24 cellular contexts compared by ENCODE assay signal in the genomic region with DNA sequence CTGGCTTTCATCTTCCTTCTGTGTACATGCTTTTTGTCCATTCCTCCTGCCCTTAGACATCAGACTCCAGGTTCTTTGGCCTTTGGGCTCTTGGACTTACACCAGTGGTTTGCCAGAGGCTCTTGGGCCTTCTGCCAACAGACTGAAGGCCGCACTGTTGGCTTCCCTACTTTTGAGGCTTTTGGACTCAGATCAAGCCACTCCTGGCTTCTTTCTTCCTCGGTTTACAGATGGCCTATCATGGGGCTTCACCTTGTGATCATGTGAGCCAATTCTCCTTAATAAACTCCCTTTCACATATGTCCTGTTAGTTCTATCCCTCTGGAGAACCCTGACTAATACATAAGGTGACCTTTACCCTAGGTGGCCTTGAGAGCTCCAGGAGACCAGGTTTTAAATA.
"Had no signal": no experiment of that assay in that cellular context is flagged by ENCODE, and none has a peak within 500 bp of the region (broad histone marks: within the 10 kb centered on the region; RNA-seq: fewer than 3 reads in every experiment).

No MANE protein-coding gene starts in this region.

- ATAC-seq: activated CD8-positive, alpha-beta memory T cell treated with anti-CD3 and anti-CD28 coated beads, Interleukin-2, amount 10 ng/mL, durations not matched to agents 7 days and 5 days; activated T-helper 17 cell treated with anti-CD3 and anti-CD28 coated beads, Interleukin-2, amount 50 U/mL, for 72 hours; gastrocnemius medialis; heart left ventricle; naive thymus-derived CD8-positive, alpha-beta T cell; stimulated activated naive CD8-positive, alpha-beta T cell treated with anti-CD3 and anti-CD28 coated beads, Interleukin-15, Interleukin-2, amounts not matched to agents 100 U/mL and 50 U/mL, for 24 hours had no signal

- DNase-seq: activated CD4-positive, alpha-beta memory T cell treated with anti-CD3 and anti-CD28 coated beads, Interleukin-2, amount 10 ng/mL, durations not matched to agents 7 days and 5 days; activated CD4-positive, alpha-beta T cell treated with anti-CD3 and anti-CD28 coated beads for 48 hours; activated CD4-positive, CD25-positive, alpha-beta regulatory T cell; activated CD8-positive, alpha-beta memory T cell treated with anti-CD3 and anti-CD28 coated beads, Interleukin-2, amount 10 ng/mL, durations not matched to agents 7 days and 5 days; activated naive CD4-positive, alpha-beta T cell; activated naive CD8-positive, alpha-beta T cell treated with anti-CD3 and anti-CD28 coated beads, Interleukin-2, amount 10 ng/mL, durations not matched to agents 7 days and 5 days; activated T-cell treated with anti-CD3 and anti-CD28 coated beads, Interleukin-2, amount 50 U/mL, for 1 hour; cerebellar nuclear complex; cortex of kidney; gastrocnemius medialis; heart left ventricle; kidney; left ventricle myocardium inferior; naive thymus-derived CD8-positive, alpha-beta T cell; posterior cingulate gyrus; retina; stimulated activated CD4-positive, alpha-beta T cell treated with anti-CD3 and anti-CD28 coated beads, Interleukin-1b, Interleukin-23, amount 100 ng/mL, for 48 hours; stimulated activated CD8-positive, alpha-beta memory T cell treated with anti-CD3 and anti-CD28 coated beads, Interleukin-4, amount 100 ng/mL, for 48 hours; stimulated activated naive CD8-positive, alpha-beta T cell treated with anti-CD3 and anti-CD28 coated beads, Interleukin-15, Interleukin-2, amounts not matched to agents 100 U/mL and 50 U/mL, for 24 hours; substantia nigra; T-helper 1 cell; T-helper 9 cell had no signal

- H3K4me3 ChIP-seq: gastrocnemius medialis, heart left ventricle, left ventricle myocardium inferior, tibial nerve had no signal
